In the genomic region with DNA sequence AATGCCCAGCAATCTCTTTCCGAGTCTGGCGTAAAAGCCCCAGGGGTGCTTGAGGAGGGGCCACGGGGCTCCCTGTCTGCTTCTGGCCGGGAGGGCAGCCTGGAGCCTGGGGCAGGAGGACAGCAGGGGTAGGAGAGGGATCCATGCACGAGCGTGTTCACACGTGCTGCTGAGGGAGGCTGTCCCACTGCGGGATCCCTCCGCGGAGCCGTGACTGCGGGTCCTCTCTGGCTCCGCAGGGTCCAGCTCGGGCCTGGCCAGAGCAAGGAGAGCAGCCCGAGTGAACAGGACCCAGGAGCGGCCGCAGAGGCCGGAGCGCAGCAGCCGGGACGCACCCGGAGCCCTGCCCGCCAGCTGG, we compare ENCODE assay signal across 21 cellular contexts.
"Had no signal": no experiment of that assay in that cellular context is flagged by ENCODE, and none has a peak within 500 bp of the region (broad histone marks: within the 10 kb centered on the region; RNA-seq: fewer than 3 reads in every experiment).

No MANE protein-coding gene starts in this region.

- H3K27me3 Mint-ChIP-seq: activated naive CD4-positive, alpha-beta T cell treated with anti-CD3 and anti-CD28 coated beads, Interleukin-2, amount 50 U/mL, for 24 hours had no signal

- ATAC-seq: activated CD4-positive, CD25-positive, alpha-beta regulatory T cell treated with anti-CD3 and anti-CD28 coated beads, Interleukin-2, amount 50 U/mL, for 24 hours; activated CD8-positive, alpha-beta T cell treated with anti-CD3 and anti-CD28 coated beads, Interleukin-2, amount 10 ng/mL, durations not matched to agents 7 days and 5 days; SK-N-SH treated with all-trans-retinoic acid at 6 μM for 48 hours had no signal

- H3K27ac Mint-ChIP-seq: activated CD8-positive, alpha-beta T cell treated with anti-CD3 and anti-CD28 coated beads, Interleukin-2, amount 10 ng/mL, durations not matched to agents 7 days and 5 days; activated naive CD4-positive, alpha-beta T cell treated with anti-CD3 and anti-CD28 coated beads, Interleukin-2, amount 50 U/mL, for 24 hours; T-helper 1 cell treated with Interleukin-12 subunit alpha and Interleukin-12 subunit beta and Interleukin-4 antibody, amounts not matched to agents 30 μg/mL and 1 μg/mL, for 36 hours had no signal

- H3K36me3 ChIP-seq: breast epithelium, SJSA1 had no signal

- H3K4me1 ChIP-seq: breast epithelium, SJSA1 had no signal

- H3K27me3 ChIP-seq: breast epithelium, SJSA1 had no signal

- H3K36me3 Mint-ChIP-seq: activated naive CD4-positive, alpha-beta T cell treated with anti-CD3 and anti-CD28 coated beads, Interleukin-2, amount 50 U/mL, for 24 hours had no signal

- H3K27ac ChIP-seq: breast epithelium, SJSA1 had no signal

- DNase-seq: activated CD4-positive, alpha-beta T cell treated with anti-CD3 and anti-CD28 coated beads for 4 hours; activated CD4-positive, alpha-beta T cell treated with anti-CD3 and anti-CD28 coated beads, Interleukin-2, amount 50 U/mL, for 4 hours; activated CD8-positive, alpha-beta memory T cell treated with anti-CD3 and anti-CD28 coated beads, Interleukin-2, amount 50 U/mL, for 48 hours; activated CD8-positive, alpha-beta T cell treated with anti-CD3 and anti-CD28 coated beads, Interleukin-2, amount 10 ng/mL, durations not matched to agents 7 days and 5 days; activated naive CD4-positive, alpha-beta T cell; activated T-cell treated with anti-CD3 and anti-CD28 coated beads, Interleukin-2, amount 50 U/mL, for 1 hour; NCI-H1048; NCI-H1694; NCI-H2029; NCI-H2107; NCI-H510A; NCI-H526 treated with DMSO at 0.1 percent for 48 hours; NCI-H82; RPMI8226; SHP77 had no signal

- H3K9me3 ChIP-seq: breast epithelium had no signal

- H3K4me3 Mint-ChIP-seq: activated CD8-positive, alpha-beta T cell treated with anti-CD3 and anti-CD28 coated beads, Interleukin-2, amount 10 ng/mL, durations not matched to agents 7 days and 5 days; activated naive CD4-positive, alpha-beta T cell treated with anti-CD3 and anti-CD28 coated beads, Interleukin-2, amount 50 U/mL, for 24 hours; T-helper 1 cell treated with Interleukin-12 subunit alpha and Interleukin-12 subunit beta and Interleukin-4 antibody, amounts not matched to agents 30 μg/mL and 1 μg/mL, for 36 hours had no signal

- H3K9me3 Mint-ChIP-seq: activated naive CD4-positive, alpha-beta T cell treated with anti-CD3 and anti-CD28 coated beads, Interleukin-2, amount 50 U/mL, for 24 hours had no signal

- H3K4me3 ChIP-seq: breast epithelium, SJSA1 had no signal
